In the genomic region with DNA sequence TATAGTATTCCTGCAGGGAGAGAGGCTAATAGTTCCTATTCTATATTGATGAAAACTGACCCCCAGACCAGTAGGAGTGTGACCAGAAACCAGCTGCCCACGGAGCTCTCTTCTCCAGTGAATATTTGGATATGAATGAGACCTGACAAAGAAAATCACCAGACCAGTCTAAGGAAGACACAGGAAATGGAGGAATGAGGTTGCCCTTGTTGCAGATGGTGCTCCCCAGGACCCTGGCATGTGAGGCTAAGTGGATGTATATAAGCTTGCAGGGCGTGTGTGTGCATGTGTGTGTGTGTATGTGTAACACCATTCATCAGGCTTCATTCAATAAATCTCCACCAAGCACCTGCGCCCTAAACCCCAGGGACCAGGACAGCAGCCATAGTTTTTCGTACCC, we compare ENCODE assay signal across 25 cellular contexts. TPM values are rescaled to one million over a fixed set of nuclear protein-coding genes. Genes with fewer than 3 reads are reported as not detected.
DNase-seq lines count a peak whose midpoint lies in the region; ATAC-seq, FAIRE-seq and TF ChIP-seq lines count a peak whose summit lies in the region.
"Had no signal": no experiment of that assay in that cellular context is flagged by ENCODE, and none has a peak within 500 bp of the region (broad histone marks: within the 10 kb centered on the region; RNA-seq: fewer than 3 reads in every experiment).

No MANE protein-coding gene starts in this region.

- H3K4me1 ChIP-seq in A549 (peaks cover 43% of the 10 kb centered on the region), DND-41 (ENCODE audit: insufficient read depth, low read length) (peaks cover 27% of the 10 kb centered on the region), keratinocyte (ENCODE audit: control insufficient read depth, extremely low read depth, insufficient read depth, low read length) (peaks cover 27% of the 10 kb centered on the region), esophagus squamous epithelium (peaks cover 8 to 56% (median 30%) of the 10 kb centered on the region in 3 donors), tibial nerve (peaks cover 0 to 79% (median 46%) of the 10 kb centered on the region in 4 donors)

- CTCF ChIA-PET in A549 (lab: Yijun Ruan, JAX), result interaction anchor here (0.7 to 20.2 kb wide), 7 partner anchors 11 to 55 kb away, joined by 3 to 376 read pairs (median 17); a partner anchor contains a TSS

- H3K4me3 ChIP-seq in A549 (no peak overlapping the region), DND-41 (ENCODE audit: low read depth in 1 of 2, low read length in 2 of 2) (no peak overlapping the region), SK-N-MC (no peak overlapping the region), keratinocyte (ENCODE audit: control insufficient read depth in 2 of 3, extremely low read depth in 1 of 3, insufficient read depth in 2 of 3, low read depth in 1 of 3, low read length in 3 of 3) (no peak overlapping the region), esophagus squamous epithelium (no peak overlapping the region), tibial nerve (no peak overlapping the region)
- H3K4me3 ChIP-seq: psoas muscle, skin epidermis, suprapubic skin, uterus had no signal

- intact Hi-C loops in esophagus squamous epithelium (cut with DNase I), result no loop called here

- H3K9me1 ChIP-seq in keratinocyte (ENCODE audit: control insufficient read depth, extremely low read depth, insufficient read depth, low read length), result no peaks in the 10 kb centered on the region

- dilution Hi-C loops in keratinocyte (cut with MboI; ENCODE audit: extremely low pct_ligation_motif_present, low sequenced_read_pairs), result no loop called here

- 64% methylated on average over 4 of the region's 4 CpGs for WGBS in A549 (ENCODE audit: missing lambda C conversion rate)
- 67 to 79% methylated on average over 4 of the region's 4 CpGs for WGBS in esophagus squamous epithelium, 2 donors
- 72 to 74% methylated on average over 4 of the region's 4 CpGs for WGBS in tibial nerve, 2 donors

- no peak for TF ChIP-seq CTCF in A549 (IDR thresholded peaks at IDR 0.05)
- no peak for TF ChIP-seq CTCF in DND-41 (IDR thresholded peaks at IDR 0.05; ENCODE audit: borderline replicate concordance, extremely low read depth, low read length, poor library complexity, severe bottlenecking)
- no peak for TF ChIP-seq CTCF in keratinocyte (optimal IDR thresholded peaks at IDR 0.05 in 1 of 3, IDR thresholded peaks at IDR 0.05 in 1 of 3, conservative IDR thresholded peaks at IDR 0.05 in 1 of 3; ENCODE audit: extremely low read depth in 1 of 3, insufficient read depth in 2 of 3, low read length in 3 of 3)
- no peak for TF ChIP-seq CTCF in esophagus squamous epithelium (IDR thresholded peaks at IDR 0.05)
- TF ChIP-seq CTCF in tibial nerve (IDR thresholded peaks at IDR 0.05), result no peak

- peak overlapping the region; percentile 24 to 88; a peak in 3 of 6 replicates for H3K27ac ChIP-seq in A549
- no peak overlapping the region for H3K27ac ChIP-seq in DND-41 (ENCODE audit: low read length)
- 0 out of 2 replicates have a peak overlapping the region, but pooled peaks have one; percentile 11 for H3K27ac ChIP-seq in SK-N-MC
- peak overlapping the region; percentile 7 for H3K27ac ChIP-seq in keratinocyte (ENCODE audit: control insufficient read depth, insufficient read depth, low read length)
- no peak overlapping the region for H3K27ac ChIP-seq in esophagus squamous epithelium
- peak overlapping the region in 2 of 4 donors; percentile 95 to 96 for H3K27ac ChIP-seq in tibial nerve
- H3K27ac ChIP-seq: epithelial cell of prostate, neutrophil, suprapubic skin, uterus had no signal

- H3K4me2 ChIP-seq in A549, result no peak overlapping the region
- H3K4me2 ChIP-seq in DND-41 (ENCODE audit: insufficient read depth, low read length), result peak overlapping the region; percentile 11; the same call in 1 of the 2 replicates
- H3K4me2 ChIP-seq in keratinocyte (ENCODE audit: control insufficient read depth, extremely low read depth, insufficient read depth, low read depth, low read length), result no peak overlapping the region

- DNase-seq in A549 (ENCODE audit: low read depth in 1 of 2, low spot score in 1 of 2), result no peak
- DNase-seq in DND-41, result no peak
- DNase-seq in SK-N-MC (ENCODE audit: low read depth, low spot score), result no peak
- DNase-seq in keratinocyte (ENCODE audit: low read depth, low spot score), result no peak
- DNase-seq in esophagus squamous epithelium (lab: John Stamatoyannopoulos, UW), result no peak
- no peak for DNase-seq in tibial nerve (ENCODE audit: low spot score in 2 of 2)
- DNase-seq: activated B cell treated with CpG ODN at 0.5 μM for 24 hours; activated CD4-positive, alpha-beta T cell treated with anti-CD3 and anti-CD28 coated beads, Interleukin-2, amount 50 U/mL, for 4 hours; activated naive CD4-positive, alpha-beta T cell; CD8-positive, alpha-beta T cell; DMS153; foreskin melanocyte; hippocampal formation; left ventricle myocardium superior; NCI-H2029; NCI-H524; psoas muscle; uterus had no signal

- TF ChIP-seq POLR2A in A549 (IDR thresholded peaks at IDR 0.05; ENCODE audit: low read length), result no peak
- TF ChIP-seq POLR2A in esophagus squamous epithelium (IDR thresholded peaks at IDR 0.05), result no peak
- TF ChIP-seq POLR2A in tibial nerve (IDR thresholded peaks at IDR 0.05), result no peak

- H3K79me2 ChIP-seq in DND-41 (ENCODE audit: insufficient read depth, low read length) (no peaks in the 10 kb centered on the region), keratinocyte (ENCODE audit: control insufficient read depth, insufficient read depth, low read length) (no peaks in the 10 kb centered on the region)

- H3K36me3 ChIP-seq in DND-41 (ENCODE audit: insufficient read depth, low read length), result no peaks in the 10 kb centered on the region
- H3K36me3 ChIP-seq in SK-N-MC (ENCODE audit: insufficient read depth, low read length), result no peaks in the 10 kb centered on the region
- no peaks in the 10 kb centered on the region for H3K36me3 ChIP-seq in keratinocyte (ENCODE audit: control insufficient read depth in 2 of 2, extremely low read depth in 1 of 2, insufficient read depth in 2 of 2, low read length in 2 of 2)
- H3K36me3 ChIP-seq in esophagus squamous epithelium, result no peaks in the 10 kb centered on the region
- no peaks in the 10 kb centered on the region for H3K36me3 ChIP-seq in tibial nerve
- H3K36me3 ChIP-seq: neutrophil, suprapubic skin, uterus had no signal

- H4K20me1 ChIP-seq in DND-41 (ENCODE audit: insufficient read depth, low read length) (no peaks in the 10 kb centered on the region), keratinocyte (ENCODE audit: control insufficient read depth, extremely low read depth, insufficient read depth, low read length) (no peaks in the 10 kb centered on the region)

- TF ChIP-seq EP300 in A549 (IDR thresholded peaks at IDR 0.05), result no peak
- no peak for TF ChIP-seq EP300 in tibial nerve (IDR thresholded peaks at IDR 0.05)

- no peak for FAIRE-seq in A549 (lab: Jason Lieb, UNC)
- FAIRE-seq in keratinocyte (lab: Jason Lieb, UNC), result no peak

- H3K9ac ChIP-seq in DND-41 (ENCODE audit: low read depth, low read length) (no peak overlapping the region), SK-N-MC (ENCODE audit: insufficient read length) (no peak overlapping the region), keratinocyte (ENCODE audit: control insufficient read depth, extremely low read depth, insufficient read depth, low read length) (no peak overlapping the region)

- TF ChIP-seq RAD21 in A549 (conservative IDR thresholded peaks at IDR 0.05 in 1 of 2, IDR thresholded peaks at IDR 0.05 in 1 of 2), result no peak

- POLR2A ChIA-PET in A549 (lab: Yijun Ruan, JAX), result no interaction called here

- ATAC-seq in A549 (no peak), DND-41 (ENCODE audit: insufficient read depth, low read depth) (no peak), HG03097 (IDR thresholded peaks at IDR 0.05; ENCODE audit: low FRiP score, unreplicated experiment) (no peak)
- ATAC-seq: CD8-positive, alpha-beta T cell; left ventricle myocardium superior; psoas muscle had no signal

- H3K9me3 ChIP-seq in A549 (no peaks in the 10 kb centered on the region), DND-41 (ENCODE audit: insufficient read depth, low read length, severe bottlenecking) (no peaks in the 10 kb centered on the region), SK-N-MC (ENCODE audit: low read depth, low read length) (no peaks in the 10 kb centered on the region), keratinocyte (ENCODE audit: control insufficient read depth, low read depth, low read length) (no peaks in the 10 kb centered on the region), esophagus squamous epithelium (no peaks in the 10 kb centered on the region), tibial nerve (no peaks in the 10 kb centered on the region)
- H3K9me3 ChIP-seq: neutrophil, psoas muscle, suprapubic skin, uterus had no signal

- H2AFZ ChIP-seq in DND-41 (ENCODE audit: low read depth, low read length) (no peak overlapping the region), keratinocyte (ENCODE audit: control insufficient read depth, low read length) (no peak overlapping the region)

- H3K27me3 ChIP-seq in DND-41 (ENCODE audit: insufficient read depth, low read length, poor library complexity) (no peaks in the 10 kb centered on the region), keratinocyte (ENCODE audit: control insufficient read depth, extremely low read depth, insufficient read depth, low read length) (no peaks in the 10 kb centered on the region), esophagus squamous epithelium (no peaks in the 10 kb centered on the region), tibial nerve (no peaks in the 10 kb centered on the region)
- H3K27me3 ChIP-seq: suprapubic skin, uterus had no signal

RNA-seq across cellular contexts. Expression of a gene that starts 14.4 kb away (rescaled TPM):
- polyA plus RNA-seq in A549 (2011; rRNA removed), result 34.3 and 40.5 TPM in 2 replicates
- 67.2 and 102 TPM in 2 replicates for polyA plus RNA-seq in A549 (2012; cell fraction: cytosol; rRNA removed)
- polyA plus RNA-seq in A549 (2012; cell fraction: nucleus; rRNA removed), result 67.2 and 93.4 TPM in 2 replicates
- 83.1 to 91.1 TPM (median 83.5 TPM) in 3 replicates for polyA plus RNA-seq in A549 (2017; fragmentation: RNase III; extraction: RNeasy Plus Mini Kit Qiagen cat#74134 plus additional on column Dnase treatment)
- 16.0 and 28.4 TPM in 2 replicates for polyA minus RNA-seq in A549 (2011; rRNA and poly(A)+ RNA removed)
- polyA plus RNA-seq in keratinocyte, result 47.0 to 104 TPM (median 48.2 TPM) in 3 replicates
- 40.1 TPM for polyA plus RNA-seq in keratinocyte (2011; ENCODE audit: low read depth)
- polyA plus RNA-seq in keratinocyte (2011; cell fraction: cytosol; rRNA removed), result 27.2 and 66.8 TPM in 2 replicates
- polyA plus RNA-seq in keratinocyte (2011; cell fraction: nucleus; rRNA removed), result 42.1 and 67.8 TPM in 2 replicates
- 76.2 TPM in 2 replicates for polyA plus RNA-seq in keratinocyte (2012; ENCODE audit: low replicate concordance)
- 21.0 to 38.8 TPM (median 36.7 TPM) in 3 replicates for polyA minus RNA-seq in keratinocyte
- 107 TPM for polyA minus RNA-seq in keratinocyte (2011; cell fraction: cytosol; rRNA and poly(A)+ RNA removed)
- polyA minus RNA-seq in keratinocyte (2011; cell fraction: nucleus; rRNA and poly(A)+ RNA removed), result 38.2 and 54.1 TPM in 2 replicates
- total RNA-seq in esophagus squamous epithelium, result 10 to 100 TPM; 60.9 to 87.9 (median 75.1) TPM
- total RNA-seq in tibial nerve, result 100 to 1,000 TPM; 243 to 301 (median 271) TPM

RNA-seq across cellular contexts. Expression of a gene that starts 33.0 kb away (rescaled TPM):
- polyA plus RNA-seq in A549 (2011; rRNA removed) (not detected in 2 replicates), A549 (2017; fragmentation: RNase III; extraction: RNeasy Plus Mini Kit Qiagen cat#74134 plus additional on column Dnase treatment) (not detected in 3 replicates), keratinocyte (not detected in 3 replicates)
- 0.05 TPM in 1 of 2 replicates, not detected in the other for polyA plus RNA-seq in A549 (2012; cell fraction: cytosol; rRNA removed)
- 0.45 TPM in 1 of 2 replicates, not detected in the other for polyA plus RNA-seq in A549 (2012; cell fraction: nucleus; rRNA removed)
- not detected in 2 replicates for polyA minus RNA-seq in A549 (2011; rRNA and poly(A)+ RNA removed)
- not detected for polyA plus RNA-seq in keratinocyte (2011; ENCODE audit: low read depth)
- polyA plus RNA-seq in keratinocyte (2011; cell fraction: cytosol; rRNA removed), result not detected in 2 replicates
- polyA plus RNA-seq in keratinocyte (2011; cell fraction: nucleus; rRNA removed), result not detected in 2 replicates
- polyA plus RNA-seq in keratinocyte (2012; ENCODE audit: low replicate concordance), result 0.86 and 1.4 TPM in 2 replicates
- polyA minus RNA-seq in keratinocyte, result 0.06 TPM in 1 of 3 replicates, not detected in the others
- polyA minus RNA-seq in keratinocyte (2011; cell fraction: cytosol; rRNA and poly(A)+ RNA removed), result not detected
- 0.11 TPM in 1 of 2 replicates, not detected in the other for polyA minus RNA-seq in keratinocyte (2011; cell fraction: nucleus; rRNA and poly(A)+ RNA removed)
- total RNA-seq in esophagus squamous epithelium (not detected), tibial nerve (1 to 10 TPM in 1 of 4 donors, under 1 TPM in 1, not detected in 2; under 0.01 to 3.5 TPM)
- total RNA-seq: activated B cell treated with CpG ODN at 0.5 μM for 24 hours; CD8-positive, alpha-beta T cell; dermis microvascular lymphatic vessel endothelial cell; HT-29 had no signal

RNA-seq across cellular contexts. Expression of a gene that starts 52.4 kb away (rescaled TPM):
- polyA plus RNA-seq in A549 (2011; rRNA removed), result 256 and 277 TPM in 2 replicates
- polyA plus RNA-seq in A549 (2012; cell fraction: cytosol; rRNA removed), result 459 and 499 TPM in 2 replicates
- 441 and 486 TPM in 2 replicates for polyA plus RNA-seq in A549 (2012; cell fraction: nucleus; rRNA removed)
- 655 to 819 TPM (median 717 TPM) in 3 replicates for polyA plus RNA-seq in A549 (2017; fragmentation: RNase III; extraction: RNeasy Plus Mini Kit Qiagen cat#74134 plus additional on column Dnase treatment)
- 254 and 273 TPM in 2 replicates for polyA minus RNA-seq in A549 (2011; rRNA and poly(A)+ RNA removed)
- 165 to 200 TPM (median 168 TPM) in 3 replicates for polyA plus RNA-seq in keratinocyte
- polyA plus RNA-seq in keratinocyte (2011; ENCODE audit: low read depth), result 22.6 TPM
- 170 and 264 TPM in 2 replicates for polyA plus RNA-seq in keratinocyte (2011; cell fraction: cytosol; rRNA removed)
- polyA plus RNA-seq in keratinocyte (2011; cell fraction: nucleus; rRNA removed), result 136 and 173 TPM in 2 replicates
- polyA plus RNA-seq in keratinocyte (2012; ENCODE audit: low replicate concordance), result 108 and 202 TPM in 2 replicates
- 136 to 283 TPM (median 152 TPM) in 3 replicates for polyA minus RNA-seq in keratinocyte
- 118 TPM for polyA minus RNA-seq in keratinocyte (2011; cell fraction: cytosol; rRNA and poly(A)+ RNA removed)
- 45.3 and 66.0 TPM in 2 replicates for polyA minus RNA-seq in keratinocyte (2011; cell fraction: nucleus; rRNA and poly(A)+ RNA removed)
- total RNA-seq in esophagus squamous epithelium, result 1,000 to 10,000 TPM in 1 of 4 donors, 100 to 1,000 TPM in 3; 243 to 1,044 (median 363) TPM
- 1,000 to 10,000 TPM in 3 of 4 donors, 100 to 1,000 TPM in 1; 548 to 1,751 (median 1,444) TPM for total RNA-seq in tibial nerve

RNA-seq across cellular contexts. Expression of a gene that starts 55.4 kb away (rescaled TPM):
- polyA plus RNA-seq in A549 (2011; rRNA removed), result 0.19 and 0.26 TPM in 2 replicates
- polyA plus RNA-seq in A549 (2012; cell fraction: cytosol; rRNA removed), result 0.10 and 0.16 TPM in 2 replicates
- polyA plus RNA-seq in A549 (2012; cell fraction: nucleus; rRNA removed), result 0.09 and 0.30 TPM in 2 replicates
- polyA plus RNA-seq in A549 (2017; fragmentation: RNase III; extraction: RNeasy Plus Mini Kit Qiagen cat#74134 plus additional on column Dnase treatment), result 0.67 to 1.1 TPM (median 0.87 TPM) in 3 replicates
- 0.49 and 0.83 TPM in 2 replicates for polyA minus RNA-seq in A549 (2011; rRNA and poly(A)+ RNA removed)
- polyA plus RNA-seq in keratinocyte, result 82.4 to 140 TPM (median 82.9 TPM) in 3 replicates
- 248 TPM for polyA plus RNA-seq in keratinocyte (2011; ENCODE audit: low read depth)
- 83.9 and 126 TPM in 2 replicates for polyA plus RNA-seq in keratinocyte (2011; cell fraction: cytosol; rRNA removed)
- 92.0 and 120 TPM in 2 replicates for polyA plus RNA-seq in keratinocyte (2011; cell fraction: nucleus; rRNA removed)
- polyA plus RNA-seq in keratinocyte (2012; ENCODE audit: low replicate concordance), result 182 and 251 TPM in 2 replicates
- polyA minus RNA-seq in keratinocyte, result 61.3 to 158 TPM (median 119 TPM) in 3 replicates
- 119 TPM for polyA minus RNA-seq in keratinocyte (2011; cell fraction: cytosol; rRNA and poly(A)+ RNA removed)
- polyA minus RNA-seq in keratinocyte (2011; cell fraction: nucleus; rRNA and poly(A)+ RNA removed), result 57.9 and 60.0 TPM in 2 replicates
- 100 to 1,000 TPM; 242 to 377 (median 320) TPM for total RNA-seq in esophagus squamous epithelium
- total RNA-seq in tibial nerve, result not detected
- total RNA-seq: activated B cell treated with CpG ODN at 0.5 μM for 24 hours; CD8-positive, alpha-beta T cell; dermis microvascular lymphatic vessel endothelial cell had no signal

Comparison
In these comparisons a context has a peak if more than half of its experiments do, and no peak if none do; other contexts are left out.
1. H3K27ac ChIP-seq: peak in A549 (2 of 2), SK-N-MC (single experiment) and keratinocyte (single experiment); none in DND-41 (single experiment) and esophagus squamous epithelium (0 of 4).